In genomic region chr6:124795879-124796838, GRCh38 we compare ENCODE assay signal across 9 cellular contexts.
DNase-seq lines count a peak whose midpoint lies in the region; ATAC-seq and TF ChIP-seq lines count a peak whose summit lies in the region.
"Had no signal": no experiment of that assay in that cellular context is flagged by ENCODE, and none has a peak within 500 bp of the region (broad histone marks: within the 10 kb centered on the region; RNA-seq: fewer than 3 reads in every experiment).

No MANE protein-coding gene starts in this region.

- H3K4me1 ChIP-seq in naive thymus-derived CD4-positive, alpha-beta T cell (ENCODE audit: control insufficient read depth in 2 of 2, insufficient read depth in 2 of 2, low read length in 2 of 2) = no peaks in the 10 kb centered on the region

- peak; percentile 27 for TF ChIP-seq CTCF in GM12865 (IDR thresholded peaks at IDR 0.05; ENCODE audit: insufficient read depth, low read depth, low read length, missing control alignments)
- TF ChIP-seq CTCF in astrocyte of the cerebellum (IDR thresholded peaks at IDR 0.05; ENCODE audit: low read depth, low read length, missing control alignments) = peak; percentile 84

- H3K27me3 Mint-ChIP-seq in naive thymus-derived CD4-positive, alpha-beta T cell = peaks cover 0 to 14% (median 8%) of the 10 kb centered on the region in 5 donors

- ATAC-seq in HG03045 (IDR thresholded peaks at IDR 0.05; ENCODE audit: unreplicated experiment) (no peak), HG03565 (IDR thresholded peaks at IDR 0.05; ENCODE audit: unreplicated experiment) (no peak)
- ATAC-seq in naive thymus-derived CD4-positive, alpha-beta T cell = no peak

- CTCF ChIA-PET in naive thymus-derived CD4-positive, alpha-beta T cell (lab: Charles Lee) = no interaction called here

- no peak overlapping the region for H3K27ac Mint-ChIP-seq in naive thymus-derived CD4-positive, alpha-beta T cell

- no peaks in the 10 kb centered on the region for H3K36me3 Mint-ChIP-seq in naive thymus-derived CD4-positive, alpha-beta T cell

- H3K9me3 ChIP-seq in naive thymus-derived CD4-positive, alpha-beta T cell (ENCODE audit: control insufficient read depth in 2 of 3, low read length in 3 of 3) = no peaks in the 10 kb centered on the region
- H3K9me3 ChIP-seq: thoracic aorta had no signal

- no peak overlapping the region for H3K27ac ChIP-seq in naive thymus-derived CD4-positive, alpha-beta T cell (ENCODE audit: low read depth, low read length)
- H3K27ac ChIP-seq: thoracic aorta had no signal

- no peak overlapping the region for H3K4me3 Mint-ChIP-seq in naive thymus-derived CD4-positive, alpha-beta T cell

- DNase-seq in GM12865 (ENCODE audit: low read depth) (peak; percentile 14), NCI-H1417 treated with DMSO at 0.1 percent for 48 hours (lab: John Stamatoyannopoulos, UW) (peak; percentile 32), astrocyte of the cerebellum (ENCODE audit: low read depth) (peak; percentile 41), islet precursor cell (peak; percentile 57), kidney glomerular epithelial cell (lab: John Stamatoyannopoulos, UW) (no peak)
- no peak for DNase-seq in naive thymus-derived CD4-positive, alpha-beta T cell

- POLR2A ChIA-PET in naive thymus-derived CD4-positive, alpha-beta T cell (lab: Charles Lee) = no interaction called here

- H3K27me3 ChIP-seq in naive thymus-derived CD4-positive, alpha-beta T cell (ENCODE audit: control insufficient read depth in 2 of 2, insufficient read depth in 2 of 2, low read length in 2 of 2) = no peaks in the 10 kb centered on the region

- in situ Hi-C loops in astrocyte of the cerebellum (cut with HindIII; ENCODE audit: low sequenced_read_pairs) = no loop called here

- intact Hi-C loops in naive thymus-derived CD4-positive, alpha-beta T cell (cut with micrococcal nuclease) = no loop called here

- no peaks in the 10 kb centered on the region for H3K36me3 ChIP-seq in naive thymus-derived CD4-positive, alpha-beta T cell (ENCODE audit: control insufficient read depth in 2 of 3, insufficient read depth in 3 of 3, low read length in 3 of 3)
- H3K36me3 ChIP-seq: thoracic aorta had no signal

- peaks cover 0 to 2% (median 0%) of the 10 kb centered on the region in 11 donors for H3K9me3 Mint-ChIP-seq in naive thymus-derived CD4-positive, alpha-beta T cell

- H3K4me1 Mint-ChIP-seq in naive thymus-derived CD4-positive, alpha-beta T cell = no peaks in the 10 kb centered on the region

- no peak overlapping the region for H3K4me3 ChIP-seq in GM12865 (ENCODE audit: low read depth, low read length)
- no peak overlapping the region for H3K4me3 ChIP-seq in astrocyte of the cerebellum (ENCODE audit: low read depth, low read length)
- H3K4me3 ChIP-seq in naive thymus-derived CD4-positive, alpha-beta T cell (ENCODE audit: low read length) = no peak overlapping the region
- H3K4me3 ChIP-seq: thoracic aorta had no signal

Comparison
In these comparisons a context has a peak if more than half of its experiments do, and no peak if none do; other contexts are left out.
1. DNase-seq: peak in GM12865 (single experiment), NCI-H1417 treated with DMSO at 0.1 percent for 48 hours (single experiment), astrocyte of the cerebellum (single experiment) and islet precursor cell (single experiment); none in naive thymus-derived CD4-positive, alpha-beta T cell (0 of 9) and kidney glomerular epithelial cell (single experiment).